ENCODE assay signal across 8 cellular contexts in genomic region chr4:122732329-122733026, GRCh38. TPM values are rescaled to one million over a fixed set of nuclear protein-coding genes. Genes with fewer than 3 reads are reported as not detected.
DNase-seq lines count a peak whose midpoint lies in the region; ATAC-seq, FAIRE-seq and TF ChIP-seq lines count a peak whose summit lies in the region.

Gene BBS12 (plus strand): TSS chr4:122732704. CDS start chr4:122741893, 9,189 bp downstream.

- H3K4me1 Mint-ChIP-seq in activated T-helper 2 cell treated with anti-CD3 and anti-CD28 coated beads, Interferon-gamma antibody, Interleukin-2, Interleukin-4, amounts not matched to agents 10 μg/mL and 5 μg/mL and 100 μg/mL, durations not matched to agents 14 hours and 24 hours and 36 hours (ENCODE audit: low read depth), result peaks cover 14% of the 10 kb centered on the region
- H3K4me1 Mint-ChIP-seq in naive thymus-derived CD4-positive, alpha-beta T cell, result peaks cover 6 to 44% (median 36%) of the 10 kb centered on the region in 7 donors
- H3K4me1 Mint-ChIP-seq in stimulated activated memory B cell treated with anti-CD40 and anti-IgM and Interleukin-4, amounts not matched to agents 10 μg/mL and 1 μg/mL and 100 μg/mL, for 72 hours, result peaks cover 18% of the 10 kb centered on the region

- DNase-seq in ELF-1 (ENCODE audit: low read depth, low spot score), result peak; percentile 100
- DNase-seq in H54 (ENCODE audit: insufficient read length, low spot score), result peak; percentile 58
- DNase-seq in LNCaP clone FGC (ENCODE audit: low read depth), result peak; percentile 96
- peak; percentile 96 for DNase-seq in RPMI8226
- DNase-seq in activated T-helper 2 cell treated with anti-CD3 and anti-CD28 coated beads, Interferon-gamma antibody, Interleukin-2, Interleukin-4, amounts not matched to agents 10 μg/mL and 5 μg/mL and 100 μg/mL, durations not matched to agents 14 hours and 24 hours and 36 hours (ENCODE audit: low spot score), result peak; percentile 99
- peak; percentile 99 for DNase-seq in fibroblast of mammary gland (ENCODE audit: low read depth)
- DNase-seq in naive thymus-derived CD4-positive, alpha-beta T cell, result peak; percentile 90 to 99 (median 99)

- H3K27me3 Mint-ChIP-seq in activated T-helper 2 cell treated with anti-CD3 and anti-CD28 coated beads, Interferon-gamma antibody, Interleukin-2, Interleukin-4, amounts not matched to agents 10 μg/mL and 5 μg/mL and 100 μg/mL, durations not matched to agents 14 hours and 24 hours and 36 hours (ENCODE audit: low read depth), result no peaks in the 10 kb centered on the region
- H3K27me3 Mint-ChIP-seq in naive thymus-derived CD4-positive, alpha-beta T cell, result no peaks in the 10 kb centered on the region
- H3K27me3 Mint-ChIP-seq in stimulated activated memory B cell treated with anti-CD40 and anti-IgM and Interleukin-4, amounts not matched to agents 10 μg/mL and 1 μg/mL and 100 μg/mL, for 72 hours, result no peaks in the 10 kb centered on the region

- peak within 1 kb of the TSS; percentile 95 for H3K4me3 Mint-ChIP-seq in activated T-helper 2 cell treated with anti-CD3 and anti-CD28 coated beads, Interferon-gamma antibody, Interleukin-2, Interleukin-4, amounts not matched to agents 10 μg/mL and 5 μg/mL and 100 μg/mL, durations not matched to agents 14 hours and 24 hours and 36 hours (ENCODE audit: low read depth)
- H3K4me3 Mint-ChIP-seq in naive thymus-derived CD4-positive, alpha-beta T cell, result peak within 1 kb of the TSS; percentile 80 to 100 (median 97)
- peak within 1 kb of the TSS; percentile 99 for H3K4me3 Mint-ChIP-seq in stimulated activated memory B cell treated with anti-CD40 and anti-IgM and Interleukin-4, amounts not matched to agents 10 μg/mL and 1 μg/mL and 100 μg/mL, for 72 hours

- CTCF ChIA-PET in naive thymus-derived CD4-positive, alpha-beta T cell (lab: Charles Lee), result interaction anchor here (0.6 to 2.7 kb wide), 4 partner anchors 8 to 1726 kb away, joined by 3 to 13 read pairs (median 4); partner anchors contain the start of gene NUDT6

- FAIRE-seq in H54 (lab: Jason Lieb, UNC), result peak; percentile 92

- peak within 1 kb of the TSS; percentile 73 for H3K4me3 ChIP-seq in LNCaP clone FGC (ENCODE audit: low read depth, low read length)
- peak within 1 kb of the TSS; percentile 87 for H3K4me3 ChIP-seq in fibroblast of mammary gland (ENCODE audit: control insufficient read depth, low read depth, low read length)
- H3K4me3 ChIP-seq in naive thymus-derived CD4-positive, alpha-beta T cell (ENCODE audit: low read length), result peak within 1 kb of the TSS; percentile 97

- POLR2A ChIA-PET in naive thymus-derived CD4-positive, alpha-beta T cell (lab: Charles Lee), result interaction anchor here (0.9 to 3.0 kb wide), 7 partner anchors 8 to 933 kb away, joined by 3 to 9 read pairs (median 4); partner anchors contain the start of gene NUDT6

- peaks cover 6% of the 10 kb centered on the region for H3K9me3 Mint-ChIP-seq in activated T-helper 2 cell treated with anti-CD3 and anti-CD28 coated beads, Interferon-gamma antibody, Interleukin-2, Interleukin-4, amounts not matched to agents 10 μg/mL and 5 μg/mL and 100 μg/mL, durations not matched to agents 14 hours and 24 hours and 36 hours
- H3K9me3 Mint-ChIP-seq in naive thymus-derived CD4-positive, alpha-beta T cell, result peaks cover 0 to 4% (median 0%) of the 10 kb centered on the region in 11 donors
- H3K9me3 Mint-ChIP-seq in stimulated activated memory B cell treated with anti-CD40 and anti-IgM and Interleukin-4, amounts not matched to agents 10 μg/mL and 1 μg/mL and 100 μg/mL, for 72 hours, result no peaks in the 10 kb centered on the region

- intact Hi-C loops in activated T-helper 2 cell treated with anti-CD3 and anti-CD28 coated beads, Interferon-gamma antibody, Interleukin-2, Interleukin-4, amounts not matched to agents 10 μg/mL and 5 μg/mL and 100 μg/mL, durations not matched to agents 14 hours and 24 hours and 36 hours (cut with micrococcal nuclease), result loop anchor here (1.0 to 10.0 kb wide), 6 partner anchors 14 to 908 kb away; partner anchors contain the start of genes CCNA2 and IL2
- intact Hi-C loops in naive thymus-derived CD4-positive, alpha-beta T cell (cut with micrococcal nuclease), result loop anchor here (1.0 to 10.0 kb wide), 22 partner anchors 14 to 1980 kb away; partner anchors contain the start of genes BBS7 (in 2 of the 2), SPRY1 (in 2 of the 2), ANKRD50 (in 1 of the 2) and ANXA5 (in 1 of the 2)

- H3K4me1 ChIP-seq in naive thymus-derived CD4-positive, alpha-beta T cell (ENCODE audit: control insufficient read depth in 2 of 2, insufficient read depth in 2 of 2, low read length in 2 of 2), result peaks cover 9 to 17% of the 10 kb centered on the region in 2 donors

- peak; percentile 60 for TF ChIP-seq CTCF in LNCaP clone FGC (IDR thresholded peaks at IDR 0.05; ENCODE audit: control insufficient read depth, extremely low read depth, insufficient read depth)
- TF ChIP-seq CTCF in fibroblast of mammary gland (conservative IDR thresholded peaks at IDR 0.05; ENCODE audit: control insufficient read depth, insufficient read depth, low read depth, low read length), result peak; percentile 37

- H3K27ac ChIP-seq in naive thymus-derived CD4-positive, alpha-beta T cell (ENCODE audit: low read depth, low read length), result peak within 1 kb of the TSS; percentile 74

- H3K36me3 ChIP-seq in naive thymus-derived CD4-positive, alpha-beta T cell (ENCODE audit: control insufficient read depth in 2 of 3, insufficient read depth in 3 of 3, low read length in 3 of 3), result no peaks in the 10 kb centered on the region

- H3K36me3 Mint-ChIP-seq in activated T-helper 2 cell treated with anti-CD3 and anti-CD28 coated beads, Interferon-gamma antibody, Interleukin-2, Interleukin-4, amounts not matched to agents 10 μg/mL and 5 μg/mL and 100 μg/mL, durations not matched to agents 14 hours and 24 hours and 36 hours (ENCODE audit: low read depth), result peaks cover 5% of the 10 kb centered on the region
- peaks cover 0 to 18% (median 7%) of the 10 kb centered on the region in 5 donors for H3K36me3 Mint-ChIP-seq in naive thymus-derived CD4-positive, alpha-beta T cell
- peaks cover 13% of the 10 kb centered on the region for H3K36me3 Mint-ChIP-seq in stimulated activated memory B cell treated with anti-CD40 and anti-IgM and Interleukin-4, amounts not matched to agents 10 μg/mL and 1 μg/mL and 100 μg/mL, for 72 hours

- peak; percentile 99 for ATAC-seq in naive thymus-derived CD4-positive, alpha-beta T cell
- peak; percentile 100 for ATAC-seq in stimulated activated memory B cell treated with anti-CD40 and anti-IgM and Interleukin-4, amounts not matched to agents 10 μg/mL and 1 μg/mL and 100 μg/mL, for 72 hours

- no peaks in the 10 kb centered on the region for H3K9me3 ChIP-seq in naive thymus-derived CD4-positive, alpha-beta T cell (ENCODE audit: control insufficient read depth in 2 of 3, low read length in 3 of 3)

- H3K27ac Mint-ChIP-seq in activated T-helper 2 cell treated with anti-CD3 and anti-CD28 coated beads, Interferon-gamma antibody, Interleukin-2, Interleukin-4, amounts not matched to agents 10 μg/mL and 5 μg/mL and 100 μg/mL, durations not matched to agents 14 hours and 24 hours and 36 hours, result peak within 1 kb of the TSS; percentile 92
- H3K27ac Mint-ChIP-seq in naive thymus-derived CD4-positive, alpha-beta T cell, result peak within 1 kb of the TSS; percentile 92 to 99 (median 98)
- H3K27ac Mint-ChIP-seq in stimulated activated memory B cell treated with anti-CD40 and anti-IgM and Interleukin-4, amounts not matched to agents 10 μg/mL and 1 μg/mL and 100 μg/mL, for 72 hours, result peak within 1 kb of the TSS; percentile 79

- no peaks in the 10 kb centered on the region for H3K27me3 ChIP-seq in naive thymus-derived CD4-positive, alpha-beta T cell (ENCODE audit: control insufficient read depth in 2 of 2, insufficient read depth in 2 of 2, low read length in 2 of 2)

- TF ChIP-seq POLR2A in H54 (IDR thresholded peaks at IDR 0.05; ENCODE audit: low read depth, low read length), result peak; percentile 32; the same call in 1 of the 2 replicates

RNA-seq across cellular contexts. Expression of gene BBS12, which starts in this region (rescaled TPM):
- total RNA-seq in activated T-helper 2 cell treated with anti-CD3 and anti-CD28 coated beads, Interferon-gamma antibody, Interleukin-2, Interleukin-4, amounts not matched to agents 10 μg/mL and 5 μg/mL and 100 μg/mL, durations not matched to agents 14 hours and 24 hours and 36 hours, result 3.7 and 5.5 TPM in 2 replicates
- 1 to 10 TPM in 3 of 5 experiments, under 1 TPM in 2; 0.71 to 4.3 (median 2.3) TPM for total RNA-seq in naive thymus-derived CD4-positive, alpha-beta T cell
- 1 to 10 TPM; 1.8 to 1.9 TPM for polyA plus RNA-seq in naive thymus-derived CD4-positive, alpha-beta T cell

Comparison
In these comparisons a context has a peak if more than half of its experiments do, and no peak if none do; other contexts are left out.
1. Peak in every context shown above with its lines: DNase-seq, ATAC-seq, H3K4me3 ChIP-seq and H3K27ac ChIP-seq.